Comparison of ENCODE assay signal across 8 cellular contexts in genomic region chr18:12656671-12657047, GRCh38. TPM values are rescaled to one million over a fixed set of nuclear protein-coding genes. Genes with fewer than 3 reads are reported as not detected.
DNase-seq lines count a peak whose midpoint lies in the region; ATAC-seq and TF ChIP-seq lines count a peak whose summit lies in the region.

No MANE protein-coding gene starts in this region.

- 2% methylated on average over 7 of the region's 7 CpGs for WGBS in SK-N-SH (ENCODE audit: low lambda C conversion rate)
- WGBS in prostate gland = 4% methylated on average over 7 of the region's 7 CpGs

- intact Hi-C loops in prostate gland (cut with DNase I) = loop anchor here (5.0 to 10.0 kb wide), 4 partner anchors 46 to 382 kb away; partner anchors contain the start of genes CEP76, PRELID3A and PSMG2

- H3K9me2 ChIP-seq in SK-N-SH = no peaks in the 10 kb centered on the region

- TF ChIP-seq RAD21 in SK-N-SH (IDR thresholded peaks at IDR 0.05; ENCODE audit: low read length) = no peak

- H3K4me2 ChIP-seq in SK-N-SH = peak overlapping the region; percentile 88

- H3K4me1 ChIP-seq in SK-N-SH (ENCODE audit: control insufficient read depth in 1 of 2, insufficient read depth in 2 of 2, low read depth in 1 of 2, low read length in 1 of 2) (peaks cover 22 to 33% of the 10 kb centered on the region in 2 experiments), prostate gland (replicated peaks) (no peaks in the 10 kb centered on the region)

- peaks cover 37% of the 10 kb centered on the region for H3F3A ChIP-seq in SK-N-SH (replicated peaks; ENCODE audit: insufficient read depth)

- H3K9ac ChIP-seq in SK-N-SH = peak overlapping the region; percentile 83

- H3K27me3 ChIP-seq in H7 (ENCODE audit: control insufficient read depth, insufficient read depth, low read length) (peaks cover 6% of the 10 kb centered on the region), SK-N-SH (ENCODE audit: insufficient read depth) (no peaks in the 10 kb centered on the region), prostate gland (replicated peaks; ENCODE audit: insufficient read depth) (no peaks in the 10 kb centered on the region)

- peaks cover 42% of the 10 kb centered on the region for H4K20me1 ChIP-seq in SK-N-SH (ENCODE audit: insufficient read depth)

- no peaks in the 10 kb centered on the region for H3K9me3 ChIP-seq in SK-N-SH
- H3K9me3 ChIP-seq in prostate gland = no peaks in the 10 kb centered on the region

- H3K79me2 ChIP-seq in SK-N-SH (ENCODE audit: insufficient read depth) = peaks cover 53% of the 10 kb centered on the region

- ATAC-seq in HG03571 (IDR thresholded peaks at IDR 0.05; ENCODE audit: unreplicated experiment) = no peak
- ATAC-seq in GM19467 (IDR thresholded peaks at IDR 0.05; ENCODE audit: unreplicated experiment) = no peak
- no peak for ATAC-seq in GM19023 (IDR thresholded peaks at IDR 0.05; ENCODE audit: unreplicated experiment)

- DNase-seq in H7 (no peak), SK-N-SH (peak; percentile 48), fibroblast of peridontal ligament (ENCODE audit: extremely low read depth) (peak; percentile 60), prostate gland (ENCODE audit: low spot score) (no peak)
- DNase-seq in stimulated activated CD4-positive, alpha-beta T cell treated with anti-CD3 and anti-CD28 coated beads, Interleukin-4, amount 100 ng/mL, for 4 hours = no peak

- H2AFZ ChIP-seq in SK-N-SH (ENCODE audit: low read depth) = no peak overlapping the region

- peak overlapping the region; percentile 77 to 82 for H3K27ac ChIP-seq in SK-N-SH (ENCODE audit: low read depth in 2 of 2, low read length in 1 of 2)
- peak overlapping the region; percentile 93 to 97 for H3K27ac ChIP-seq in prostate gland

- H3K4me3 ChIP-seq in H7 (ENCODE audit: insufficient read depth, low read depth, low read length) (peak overlapping the region; percentile 67), SK-N-SH (ENCODE audit: low read depth in 2 of 2, low read length in 1 of 2) (peak overlapping the region; percentile 76 to 83), prostate gland (peak overlapping the region; percentile 83 to 84)

- CTCF ChIA-PET in SK-N-SH (lab: Yijun Ruan, JAX) = interaction anchor here (5.0 kb wide), 1 partner anchor 265 kb away, joined by 83 read pairs; no protein-coding TSS in a partner anchor

- POLR2A ChIA-PET in SK-N-SH (lab: Yijun Ruan, JAX) = no interaction called here

- TF ChIP-seq EP300 in SK-N-SH (IDR thresholded peaks at IDR 0.05; ENCODE audit: borderline replicate concordance in 1 of 2, low read depth in 1 of 2, low read length in 1 of 2) = no peak

- no peak for TF ChIP-seq CTCF in SK-N-SH (IDR thresholded peaks at IDR 0.05)
- no peak for TF ChIP-seq CTCF in prostate gland (IDR thresholded peaks at IDR 0.05)

- no peak for TF ChIP-seq POLR2A in prostate gland (IDR thresholded peaks at IDR 0.05)

- H3K36me3 ChIP-seq in H7 (replicated peaks; ENCODE audit: control insufficient read depth, insufficient read depth, low read length) = no peaks in the 10 kb centered on the region
- peaks cover 0 to 3% of the 10 kb centered on the region in 2 experiments for H3K36me3 ChIP-seq in SK-N-SH (replicated peaks in 1 of 2; ENCODE audit: control insufficient read depth in 1 of 2, insufficient read depth in 2 of 2, low read length in 1 of 2)
- H3K36me3 ChIP-seq in prostate gland = no peaks in the 10 kb centered on the region

TF ChIP-seq in SK-N-SH, 30 proteins besides CTCF, POLR2A, EP300 and RAD21:
- TF ChIP-seq TCF12 (IDR thresholded peaks at IDR 0.05) = 0 out of 2 replicates have a peak, but pooled peaks have one; percentile 10
- TF ChIP-seq MXI1 (IDR thresholded peaks at IDR 0.05; ENCODE audit: low read depth, low read length) = no peak

RNA-seq across cellular contexts. Expression of gene SPIRE1, which starts 1.2 kb away (rescaled TPM):
- 14.5 and 18.0 TPM in 2 replicates for total RNA-seq in H7 (2014; rRNA removed; shearing (Covaris generic))
- 6.7 and 8.4 TPM in 2 replicates for polyA plus RNA-seq in SK-N-SH (2012; rRNA removed)
- polyA plus RNA-seq in SK-N-SH (2012; cell fraction: cytosol; rRNA removed) = 7.2 and 7.9 TPM in 2 replicates
- 10.2 and 17.8 TPM in 2 replicates for polyA plus RNA-seq in SK-N-SH (2012; cell fraction: nucleus; rRNA removed)
- 10 to 100 TPM; 21.9 to 23.6 TPM for total RNA-seq in prostate gland

RNA-seq across cellular contexts. Expression of gene CEP76, which starts 45.9 kb away (rescaled TPM):
- 17.2 and 20.5 TPM in 2 replicates for total RNA-seq in H7 (2014; rRNA removed; shearing (Covaris generic))
- polyA plus RNA-seq in SK-N-SH (2012; rRNA removed) = 6.4 and 8.0 TPM in 2 replicates
- 7.1 and 7.9 TPM in 2 replicates for polyA plus RNA-seq in SK-N-SH (2012; cell fraction: cytosol; rRNA removed)
- 9.6 and 17.3 TPM in 2 replicates for polyA plus RNA-seq in SK-N-SH (2012; cell fraction: nucleus; rRNA removed)
- total RNA-seq in prostate gland = 10 to 100 TPM; 10.5 to 13.3 TPM

RNA-seq across cellular contexts. Expression of gene PSMG2, which starts 46.2 kb away (rescaled TPM):
- 91.7 and 113 TPM in 2 replicates for total RNA-seq in H7 (2014; rRNA removed; shearing (Covaris generic))
- 36.0 and 36.1 TPM in 2 replicates for polyA plus RNA-seq in SK-N-SH (2012; rRNA removed)
- polyA plus RNA-seq in SK-N-SH (2012; cell fraction: cytosol; rRNA removed) = 42.2 and 49.4 TPM in 2 replicates
- 18.0 and 34.0 TPM in 2 replicates for polyA plus RNA-seq in SK-N-SH (2012; cell fraction: nucleus; rRNA removed)
- total RNA-seq in prostate gland = 10 to 100 TPM; 73.9 to 78.6 TPM

Comparison
In these comparisons a context has a peak if more than half of its experiments do, and no peak if none do; other contexts are left out.
1. DNase-seq: peak in SK-N-SH (single experiment) and fibroblast of peridontal ligament (single experiment); none in H7 (single experiment), prostate gland (single experiment) and stimulated activated CD4-positive, alpha-beta T cell treated with anti-CD3 and anti-CD28 coated beads, Interleukin-4, amount 100 ng/mL, for 4 hours (0 of 2).
2. Peak in every context shown above with its lines, with median percentiles within 50 percentile points of each other: H3K4me3 ChIP-seq.